9 cellular contexts compared by ENCODE assay signal in genomic region chr7:105808703-105809590, GRCh38.
DNase-seq lines count a peak whose midpoint lies in the region; ATAC-seq and TF ChIP-seq lines count a peak whose summit lies in the region.
"Had no signal": no experiment of that assay in that cellular context is flagged by ENCODE, and none has a peak within 500 bp of the region (broad histone marks: within the 10 kb centered on the region; RNA-seq: fewer than 3 reads in every experiment).

No MANE protein-coding gene starts in this region.

- peak; percentile 97 for ATAC-seq in GM21786 (IDR thresholded peaks at IDR 0.05; ENCODE audit: unreplicated experiment)
- peak; percentile 97 for ATAC-seq in activated CD8-positive, alpha-beta T cell treated with anti-CD3 and anti-CD28 coated beads, Interleukin-2, amount 10 ng/mL, durations not matched to agents 7 days and 5 days
- ATAC-seq in foreskin keratinocyte: peak; percentile 94
- ATAC-seq in left lobe of liver: no peak

- no peak for TF ChIP-seq CTCF in foreskin keratinocyte (conservative IDR thresholded peaks at IDR 0.05)

- H3K27ac Mint-ChIP-seq in activated CD8-positive, alpha-beta T cell treated with anti-CD3 and anti-CD28 coated beads, Interleukin-2, amount 10 ng/mL, durations not matched to agents 7 days and 5 days: peak overlapping the region; percentile 76

- CTCF ChIA-PET in activated CD8-positive, alpha-beta T cell treated with anti-CD3 and anti-CD28 coated beads, Interleukin-2, amount 10 ng/mL, durations not matched to agents 7 days and 5 days (lab: Charles Lee): interaction anchor here (0.7 to 3.3 kb wide), 10 partner anchors 9 to 156 kb away, joined by 3 to 25 read pairs (median 4); no protein-coding TSS in a partner anchor

- peak overlapping the region; percentile 93 for H3K27ac ChIP-seq in foreskin keratinocyte

- POLR2A ChIA-PET in activated CD8-positive, alpha-beta T cell treated with anti-CD3 and anti-CD28 coated beads, Interleukin-2, amount 10 ng/mL, durations not matched to agents 7 days and 5 days (lab: Charles Lee): interaction anchor here (0.6 to 1.7 kb wide), 8 partner anchors 8 to 865 kb away, joined by 3 to 7 read pairs (median 3); no protein-coding TSS in a partner anchor

- H3K9me3 Mint-ChIP-seq in activated CD8-positive, alpha-beta T cell treated with anti-CD3 and anti-CD28 coated beads, Interleukin-2, amount 10 ng/mL, durations not matched to agents 7 days and 5 days (ENCODE audit: insufficient read depth): no peaks in the 10 kb centered on the region

- peaks cover 37% of the 10 kb centered on the region for H3K4me1 ChIP-seq in foreskin keratinocyte

- H3K4me1 Mint-ChIP-seq in activated CD8-positive, alpha-beta T cell treated with anti-CD3 and anti-CD28 coated beads, Interleukin-2, amount 10 ng/mL, durations not matched to agents 7 days and 5 days (ENCODE audit: low read depth): peaks cover 54% of the 10 kb centered on the region

- H3K27me3 ChIP-seq in foreskin keratinocyte: no peaks in the 10 kb centered on the region

- peak overlapping the region; percentile 4 for H3K4me3 Mint-ChIP-seq in activated CD8-positive, alpha-beta T cell treated with anti-CD3 and anti-CD28 coated beads, Interleukin-2, amount 10 ng/mL, durations not matched to agents 7 days and 5 days

- H3K36me3 Mint-ChIP-seq in activated CD8-positive, alpha-beta T cell treated with anti-CD3 and anti-CD28 coated beads, Interleukin-2, amount 10 ng/mL, durations not matched to agents 7 days and 5 days (ENCODE audit: low read depth): peaks cover 3% of the 10 kb centered on the region

- no peaks in the 10 kb centered on the region for H3K27me3 Mint-ChIP-seq in activated CD8-positive, alpha-beta T cell treated with anti-CD3 and anti-CD28 coated beads, Interleukin-2, amount 10 ng/mL, durations not matched to agents 7 days and 5 days (ENCODE audit: low read depth)

- peak; percentile 41 for DNase-seq in GM03348 (ENCODE audit: low spot score)
- peak; percentile 71 for DNase-seq in M059J (ENCODE audit: low read depth)
- DNase-seq in activated CD8-positive, alpha-beta T cell treated with anti-CD3 and anti-CD28 coated beads, Interleukin-2, amount 10 ng/mL, durations not matched to agents 7 days and 5 days: peak; percentile 86
- peak; percentile 90 to 94 for DNase-seq in foreskin keratinocyte
- DNase-seq in stimulated activated CD8-positive, alpha-beta memory T cell treated with anti-CD3 and anti-CD28 coated beads, Interleukin-4, amount 100 ng/mL, for 4 hours (ENCODE audit: low read depth in 2 of 2, low spot score in 1 of 2): peak; percentile 27 to 68
- DNase-seq in left lobe of liver (ENCODE audit: low spot score): no peak
- no peak for DNase-seq in cerebellum (ENCODE audit: low spot score)
- DNase-seq: right cardiac atrium had no signal

Comparison
In these comparisons a context has a peak if more than half of its experiments do, and no peak if none do; other contexts are left out.
1. DNase-seq: peak in GM03348 (single experiment), M059J (single experiment), activated CD8-positive, alpha-beta T cell treated with anti-CD3 and anti-CD28 coated beads, Interleukin-2, amount 10 ng/mL, durations not matched to agents 7 days and 5 days (single experiment), foreskin keratinocyte (2 of 2) and stimulated activated CD8-positive, alpha-beta memory T cell treated with anti-CD3 and anti-CD28 coated beads, Interleukin-4, amount 100 ng/mL, for 4 hours (2 of 2); none in left lobe of liver (single experiment) and cerebellum (single experiment).